In genomic region chrX:56569378-56570061, GRCh38 we compare ENCODE assay signal across 16 cellular contexts. TPM values are rescaled to one million over a fixed set of nuclear protein-coding genes. Genes with fewer than 3 reads are reported as not detected.
A peak's percentile ranks its signal among the peaks of the same experiment; 100 is the strongest.
DNase-seq lines count a peak whose midpoint lies in the region; ATAC-seq and TF ChIP-seq lines count a peak whose summit lies in the region.
"Had no signal": no experiment of that assay in that cellular context is flagged by ENCODE, and none has a peak within 500 bp of the region (broad histone marks: within the 10 kb centered on the region; RNA-seq: fewer than 3 reads in every experiment).

No MANE protein-coding gene starts in this region.

- TF ChIP-seq EP300 in SK-N-SH (IDR thresholded peaks at IDR 0.05; ENCODE audit: borderline replicate concordance in 1 of 2, low read depth in 1 of 2, low read length in 1 of 2), result no peak

- H4K20me1 ChIP-seq in smooth muscle cell (ENCODE audit: low read depth), result peaks cover 44% of the 10 kb centered on the region
- peaks cover 39% of the 10 kb centered on the region for H4K20me1 ChIP-seq in SK-N-SH (ENCODE audit: insufficient read depth)

- H3K4me3 ChIP-seq in smooth muscle cell, result no peak overlapping the region
- H3K4me3 ChIP-seq in SK-N-SH (ENCODE audit: low read depth in 2 of 2, low read length in 1 of 2), result no peak overlapping the region
- H3K4me3 ChIP-seq: heart left ventricle, SK-N-MC had no signal

- no peak for TF ChIP-seq RAD21 in SK-N-SH (IDR thresholded peaks at IDR 0.05; ENCODE audit: low read length)

- peak overlapping the region; percentile 82 for H3K27ac Mint-ChIP-seq in activated CD8-positive, alpha-beta T cell treated with anti-CD3 and anti-CD28 coated beads for 36 hours
- no peak overlapping the region for H3K27ac Mint-ChIP-seq in activated CD8-positive, alpha-beta T cell treated with anti-CD3 and anti-CD28 coated beads, Interleukin-2, amount 10 ng/mL, durations not matched to agents 7 days and 5 days

- no peak overlapping the region for H2AFZ ChIP-seq in smooth muscle cell (ENCODE audit: low read depth)
- no peak overlapping the region for H2AFZ ChIP-seq in SK-N-SH (ENCODE audit: low read depth)

- CTCF ChIA-PET in activated CD8-positive, alpha-beta T cell treated with anti-CD3 and anti-CD28 coated beads for 36 hours (lab: Charles Lee), result interaction anchor here (1.1 kb wide), 1 partner anchor 287 kb away, joined by 4 read pairs; no protein-coding TSS in a partner anchor
- CTCF ChIA-PET in activated CD8-positive, alpha-beta T cell treated with anti-CD3 and anti-CD28 coated beads, Interleukin-2, amount 10 ng/mL, durations not matched to agents 7 days and 5 days (lab: Charles Lee), result interaction anchor here (2.5 kb wide), 1 partner anchor 158 kb away, joined by 8 read pairs; the partner anchor contains the start of gene NBDY
- CTCF ChIA-PET in SK-N-SH (lab: Yijun Ruan, JAX), result no interaction called here

- H3K4me1 ChIP-seq in smooth muscle cell (ENCODE audit: low read depth) (peaks cover 9% of the 10 kb centered on the region), SK-N-SH (ENCODE audit: control insufficient read depth in 1 of 2, insufficient read depth in 2 of 2, low read depth in 1 of 2, low read length in 1 of 2) (peaks cover 0 to 3% of the 10 kb centered on the region in 2 experiments; a peak in 1 of 4 replicates)

- no peaks in the 10 kb centered on the region for H3K9me2 ChIP-seq in SK-N-SH

- peak; percentile 29 for DNase-seq in activated CD8-positive, alpha-beta T cell treated with anti-CD3 and anti-CD28 coated beads for 36 hours
- DNase-seq in activated CD8-positive, alpha-beta T cell treated with anti-CD3 and anti-CD28 coated beads, Interleukin-2, amount 10 ng/mL, durations not matched to agents 7 days and 5 days, result no peak
- no peak for DNase-seq in smooth muscle cell (lab: John Stamatoyannopoulos, UW; ENCODE audit: unreplicated experiment)
- DNase-seq in iPS-NIHi11 (ENCODE audit: low spot score), result no peak
- no peak for DNase-seq in SK-N-SH
- DNase-seq: ACHN; activated CD4-positive, alpha-beta T cell treated with anti-CD3 and anti-CD28 coated beads for 1 hour; activated gamma-delta T cell; DMS79; heart left ventricle; NCI-H2171 treated with DMSO at 0.1 percent for 48 hours had no signal

- H3K79me2 ChIP-seq in smooth muscle cell (ENCODE audit: low read depth), result peaks cover 38% of the 10 kb centered on the region
- H3K79me2 ChIP-seq in SK-N-SH (ENCODE audit: insufficient read depth), result peaks cover 47% of the 10 kb centered on the region

- no peaks in the 10 kb centered on the region for H3F3A ChIP-seq in smooth muscle cell (ENCODE audit: low read depth)
- H3F3A ChIP-seq in SK-N-SH (replicated peaks; ENCODE audit: insufficient read depth), result peaks cover 5% of the 10 kb centered on the region

- POLR2A ChIA-PET in activated CD8-positive, alpha-beta T cell treated with anti-CD3 and anti-CD28 coated beads for 36 hours (lab: Charles Lee), result interaction anchor here (1.0 kb wide), 1 partner anchor 287 kb away, joined by 3 read pairs; no protein-coding TSS in a partner anchor
- POLR2A ChIA-PET in activated CD8-positive, alpha-beta T cell treated with anti-CD3 and anti-CD28 coated beads, Interleukin-2, amount 10 ng/mL, durations not matched to agents 7 days and 5 days (lab: Charles Lee), result no interaction called here
- POLR2A ChIA-PET in SK-N-SH (lab: Yijun Ruan, JAX), result interaction anchor here (1.1 kb wide), 1 partner anchor 9 kb away, joined by 3 read pairs; no protein-coding TSS in a partner anchor

- H3K27me3 Mint-ChIP-seq in activated CD8-positive, alpha-beta T cell treated with anti-CD3 and anti-CD28 coated beads for 36 hours, result no peaks in the 10 kb centered on the region
- H3K27me3 Mint-ChIP-seq in activated CD8-positive, alpha-beta T cell treated with anti-CD3 and anti-CD28 coated beads, Interleukin-2, amount 10 ng/mL, durations not matched to agents 7 days and 5 days (ENCODE audit: low read depth), result no peaks in the 10 kb centered on the region

- H3K27ac ChIP-seq in angular gyrus (ENCODE audit: low read depth, low read length) (peak overlapping the region; percentile 64), smooth muscle cell (ENCODE audit: low read depth) (peak overlapping the region; percentile 25), SK-N-SH (ENCODE audit: low read depth in 2 of 2, low read length in 1 of 2) (no peak overlapping the region)
- H3K27ac ChIP-seq: heart left ventricle, SK-N-MC had no signal

- no peak for ATAC-seq in activated CD8-positive, alpha-beta T cell treated with anti-CD3 and anti-CD28 coated beads for 36 hours
- no peak for ATAC-seq in activated CD8-positive, alpha-beta T cell treated with anti-CD3 and anti-CD28 coated beads, Interleukin-2, amount 10 ng/mL, durations not matched to agents 7 days and 5 days
- ATAC-seq in HG03064 (IDR thresholded peaks at IDR 0.05; ENCODE audit: low read depth, unreplicated experiment), result peak; percentile 49
- no peak for ATAC-seq in HG02642 (IDR thresholded peaks at IDR 0.05; ENCODE audit: poor library complexity, unreplicated experiment)
- ATAC-seq: left lobe of liver had no signal

- H3K36me3 Mint-ChIP-seq in activated CD8-positive, alpha-beta T cell treated with anti-CD3 and anti-CD28 coated beads for 36 hours (ENCODE audit: low read depth), result peaks cover 48% of the 10 kb centered on the region
- H3K36me3 Mint-ChIP-seq in activated CD8-positive, alpha-beta T cell treated with anti-CD3 and anti-CD28 coated beads, Interleukin-2, amount 10 ng/mL, durations not matched to agents 7 days and 5 days (ENCODE audit: low read depth), result peaks cover 56% of the 10 kb centered on the region

- no peak for TF ChIP-seq CTCF in activated CD8-positive, alpha-beta T cell treated with anti-CD3 and anti-CD28 coated beads for 36 hours (IDR thresholded peaks at IDR 0.05)
- TF ChIP-seq CTCF in smooth muscle cell (IDR thresholded peaks at IDR 0.05; ENCODE audit: borderline replicate concordance, insufficient read depth, poor library complexity, severe bottlenecking) (no peak), SK-N-SH (IDR thresholded peaks at IDR 0.05) (no peak)

- H3K4me1 Mint-ChIP-seq in activated CD8-positive, alpha-beta T cell treated with anti-CD3 and anti-CD28 coated beads for 36 hours (ENCODE audit: low read depth), result peaks cover 30% of the 10 kb centered on the region
- H3K4me1 Mint-ChIP-seq in activated CD8-positive, alpha-beta T cell treated with anti-CD3 and anti-CD28 coated beads, Interleukin-2, amount 10 ng/mL, durations not matched to agents 7 days and 5 days (ENCODE audit: low read depth), result peaks cover 29% of the 10 kb centered on the region

- H3K4me3 Mint-ChIP-seq in activated CD8-positive, alpha-beta T cell treated with anti-CD3 and anti-CD28 coated beads for 36 hours, result no peak overlapping the region
- H3K4me3 Mint-ChIP-seq in activated CD8-positive, alpha-beta T cell treated with anti-CD3 and anti-CD28 coated beads, Interleukin-2, amount 10 ng/mL, durations not matched to agents 7 days and 5 days, result no peak overlapping the region

- H3K36me3 ChIP-seq in smooth muscle cell (ENCODE audit: low read depth), result no peaks in the 10 kb centered on the region
- H3K36me3 ChIP-seq in SK-N-SH (replicated peaks in 1 of 2; ENCODE audit: control insufficient read depth in 1 of 2, insufficient read depth in 2 of 2, low read length in 1 of 2), result peaks cover 2 to 4% of the 10 kb centered on the region in 2 experiments

- H3K9me3 ChIP-seq in smooth muscle cell (replicated peaks; ENCODE audit: low read depth), result no peaks in the 10 kb centered on the region
- H3K9me3 ChIP-seq in SK-N-SH, result no peaks in the 10 kb centered on the region
- H3K9me3 ChIP-seq: heart left ventricle had no signal

- intact Hi-C loops in activated CD8-positive, alpha-beta T cell treated with anti-CD3 and anti-CD28 coated beads for 36 hours (cut with micrococcal nuclease), result loop anchor here (10.0 kb wide), 1 partner anchor 245 kb away; no protein-coding TSS in a partner anchor

- no peaks in the 10 kb centered on the region for H3K27me3 ChIP-seq in smooth muscle cell (ENCODE audit: low read depth)
- no peaks in the 10 kb centered on the region for H3K27me3 ChIP-seq in SK-N-SH (ENCODE audit: insufficient read depth)

- no peak overlapping the region for H3K9ac ChIP-seq in smooth muscle cell (ENCODE audit: low read depth)
- H3K9ac ChIP-seq in SK-N-SH, result no peak overlapping the region

- H3K4me2 ChIP-seq in smooth muscle cell, result no peak overlapping the region
- no peak overlapping the region for H3K4me2 ChIP-seq in SK-N-SH

- WGBS in smooth muscle cell (ENCODE audit: low lambda C conversion rate), result 70% methylated on average over 6 of the region's 6 CpGs
- WGBS in SK-N-SH (ENCODE audit: low lambda C conversion rate), result 47% methylated on average over 6 of the region's 6 CpGs

- no peaks in the 10 kb centered on the region for H3K9me3 Mint-ChIP-seq in activated CD8-positive, alpha-beta T cell treated with anti-CD3 and anti-CD28 coated beads for 36 hours
- no peaks in the 10 kb centered on the region for H3K9me3 Mint-ChIP-seq in activated CD8-positive, alpha-beta T cell treated with anti-CD3 and anti-CD28 coated beads, Interleukin-2, amount 10 ng/mL, durations not matched to agents 7 days and 5 days (ENCODE audit: insufficient read depth)

TF ChIP-seq in SK-N-SH, 30 proteins besides CTCF, POLR2A, EP300 and RAD21 (continues in another document):
- no peak for TF ChIP-seq NFIC (IDR thresholded peaks at IDR 0.05; ENCODE audit: borderline replicate concordance)
- TF ChIP-seq POLR2AphosphoS5 (IDR thresholded peaks at IDR 0.05; ENCODE audit: low read depth, low read length), result no peak
- no peak for TF ChIP-seq YY1 (IDR thresholded peaks at IDR 0.05; ENCODE audit: low read depth)
- TF ChIP-seq, protein P1, sequence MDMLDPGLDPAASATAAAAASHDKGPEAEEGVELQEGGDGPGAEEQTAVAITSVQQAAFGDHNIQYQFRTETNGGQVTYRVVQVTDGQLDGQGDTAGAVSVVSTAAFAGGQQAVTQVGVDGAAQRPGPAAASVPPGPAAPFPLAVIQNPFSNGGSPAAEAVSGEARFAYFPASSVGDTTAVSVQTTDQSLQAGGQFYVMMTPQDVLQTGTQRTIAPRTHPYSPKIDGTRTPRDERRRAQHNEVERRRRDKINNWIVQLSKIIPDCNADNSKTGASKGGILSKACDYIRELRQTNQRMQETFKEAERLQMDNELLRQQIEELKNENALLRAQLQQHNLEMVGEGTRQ (IDR thresholded peaks at IDR 0.05; ENCODE audit: borderline replicate concordance, low read depth, low read length), result no peak

RNA-seq across cellular contexts. Expression of gene UBQLN2, which starts 6.1 kb away (rescaled TPM):
- 10 to 100 TPM; 31.9 to 33.0 TPM for total RNA-seq in activated CD8-positive, alpha-beta T cell treated with anti-CD3 and anti-CD28 coated beads for 36 hours
- 10 to 100 TPM; 46.3 to 47.7 TPM for total RNA-seq in activated CD8-positive, alpha-beta T cell treated with anti-CD3 and anti-CD28 coated beads, Interleukin-2, amount 10 ng/mL, durations not matched to agents 7 days and 5 days
- 31.3 and 33.1 TPM in 2 replicates for total RNA-seq in smooth muscle cell
- polyA plus RNA-seq in smooth muscle cell (40.8 and 52.2 TPM in 2 replicates), SK-N-SH (2012; rRNA removed) (10.7 and 13.0 TPM in 2 replicates)
- polyA plus RNA-seq in SK-N-SH (2012; cell fraction: cytosol; rRNA removed), result 14.7 and 16.4 TPM in 2 replicates
- polyA plus RNA-seq in SK-N-SH (2012; cell fraction: nucleus; rRNA removed), result 9.1 and 12.1 TPM in 2 replicates

Comparison
In these comparisons a context has a peak if more than half of its experiments do, and no peak if none do; other contexts are left out.
1. H3K27ac ChIP-seq: peak in angular gyrus (single experiment) and smooth muscle cell (single experiment); none in SK-N-SH (0 of 2).